1 cellular context compared by ENCODE assay signal in genomic region chr2:190023860-190024259, GRCh38.
TF ChIP-seq lines count a peak whose summit lies in the region.

No MANE protein-coding gene starts in this region.

TF ChIP-seq in endothelial cell of umbilical vein, 7 proteins besides CTCF, POLR2A, EP300 and RAD21 (continued from another document):
- TF ChIP-seq FOS (IDR thresholded peaks at IDR 0.05; ENCODE audit: borderline replicate concordance, insufficient read depth, low read length) (no peak), EZH2 (IDR thresholded peaks at IDR 0.05; ENCODE audit: borderline replicate concordance, low read depth, low read length, severe bottlenecking) (no peak), GATA2 (IDR thresholded peaks at IDR 0.05; ENCODE audit: insufficient read depth, insufficient read length, low read depth, low read length) (no peak), POLR2AphosphoS5 (IDR thresholded peaks at IDR 0.05; ENCODE audit: insufficient read depth, low read depth, low read length) (no peak), MYC (IDR thresholded peaks at IDR 0.05; ENCODE audit: low read depth, low read length) (no peak)
